In the genomic region with DNA sequence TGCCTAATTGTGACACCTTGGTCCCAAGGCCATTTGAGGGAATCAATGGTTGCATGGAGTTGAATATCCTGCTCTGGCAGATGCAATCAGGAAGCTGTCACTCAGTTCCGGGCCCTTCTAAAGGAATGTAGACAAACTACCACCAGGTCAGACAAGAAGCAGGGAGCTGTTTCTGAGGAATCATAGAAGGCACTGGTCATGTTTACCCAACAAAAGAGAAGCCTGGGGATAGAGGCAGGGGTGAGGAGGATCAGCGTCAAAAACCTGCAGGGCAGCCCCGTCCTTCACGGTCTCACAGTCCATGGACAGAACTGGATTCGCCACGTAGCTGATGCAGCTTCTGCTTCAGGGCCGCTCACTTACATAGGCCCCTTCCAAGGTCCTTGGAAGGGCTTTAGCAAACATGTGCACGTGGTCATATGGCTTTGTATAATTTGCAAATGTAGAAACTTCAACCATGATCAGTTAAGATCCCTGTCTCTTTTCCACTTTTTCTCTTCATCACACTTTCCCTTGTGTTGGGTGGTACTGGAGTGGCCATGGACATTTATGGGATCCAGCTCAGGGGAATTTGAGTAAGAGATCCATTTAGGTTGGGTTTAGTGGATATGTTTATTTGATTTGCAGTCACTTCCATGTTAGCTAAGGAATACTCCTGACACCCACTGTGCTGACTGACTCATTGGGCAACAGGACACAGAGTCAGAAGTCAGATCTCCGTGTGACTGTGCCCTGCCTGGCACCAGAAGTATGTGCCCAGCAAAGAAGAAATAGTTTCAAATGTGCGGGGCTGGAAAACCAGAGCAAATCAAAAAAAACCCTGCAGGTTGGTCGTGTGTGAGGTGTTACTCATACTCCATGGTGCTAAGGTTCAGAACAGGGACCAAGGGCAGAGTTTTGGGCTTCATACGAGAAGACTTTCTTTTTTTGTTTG, we compare ENCODE assay signal across 1 cellular context.
TF ChIP-seq lines count a peak whose summit lies in the region.

No MANE protein-coding gene starts in this region.

TF ChIP-seq in HepG2, 621 proteins besides CTCF, POLR2A, EP300 and RAD21 (continued from another document and continues in another):
- TF ChIP-seq, protein P1, sequence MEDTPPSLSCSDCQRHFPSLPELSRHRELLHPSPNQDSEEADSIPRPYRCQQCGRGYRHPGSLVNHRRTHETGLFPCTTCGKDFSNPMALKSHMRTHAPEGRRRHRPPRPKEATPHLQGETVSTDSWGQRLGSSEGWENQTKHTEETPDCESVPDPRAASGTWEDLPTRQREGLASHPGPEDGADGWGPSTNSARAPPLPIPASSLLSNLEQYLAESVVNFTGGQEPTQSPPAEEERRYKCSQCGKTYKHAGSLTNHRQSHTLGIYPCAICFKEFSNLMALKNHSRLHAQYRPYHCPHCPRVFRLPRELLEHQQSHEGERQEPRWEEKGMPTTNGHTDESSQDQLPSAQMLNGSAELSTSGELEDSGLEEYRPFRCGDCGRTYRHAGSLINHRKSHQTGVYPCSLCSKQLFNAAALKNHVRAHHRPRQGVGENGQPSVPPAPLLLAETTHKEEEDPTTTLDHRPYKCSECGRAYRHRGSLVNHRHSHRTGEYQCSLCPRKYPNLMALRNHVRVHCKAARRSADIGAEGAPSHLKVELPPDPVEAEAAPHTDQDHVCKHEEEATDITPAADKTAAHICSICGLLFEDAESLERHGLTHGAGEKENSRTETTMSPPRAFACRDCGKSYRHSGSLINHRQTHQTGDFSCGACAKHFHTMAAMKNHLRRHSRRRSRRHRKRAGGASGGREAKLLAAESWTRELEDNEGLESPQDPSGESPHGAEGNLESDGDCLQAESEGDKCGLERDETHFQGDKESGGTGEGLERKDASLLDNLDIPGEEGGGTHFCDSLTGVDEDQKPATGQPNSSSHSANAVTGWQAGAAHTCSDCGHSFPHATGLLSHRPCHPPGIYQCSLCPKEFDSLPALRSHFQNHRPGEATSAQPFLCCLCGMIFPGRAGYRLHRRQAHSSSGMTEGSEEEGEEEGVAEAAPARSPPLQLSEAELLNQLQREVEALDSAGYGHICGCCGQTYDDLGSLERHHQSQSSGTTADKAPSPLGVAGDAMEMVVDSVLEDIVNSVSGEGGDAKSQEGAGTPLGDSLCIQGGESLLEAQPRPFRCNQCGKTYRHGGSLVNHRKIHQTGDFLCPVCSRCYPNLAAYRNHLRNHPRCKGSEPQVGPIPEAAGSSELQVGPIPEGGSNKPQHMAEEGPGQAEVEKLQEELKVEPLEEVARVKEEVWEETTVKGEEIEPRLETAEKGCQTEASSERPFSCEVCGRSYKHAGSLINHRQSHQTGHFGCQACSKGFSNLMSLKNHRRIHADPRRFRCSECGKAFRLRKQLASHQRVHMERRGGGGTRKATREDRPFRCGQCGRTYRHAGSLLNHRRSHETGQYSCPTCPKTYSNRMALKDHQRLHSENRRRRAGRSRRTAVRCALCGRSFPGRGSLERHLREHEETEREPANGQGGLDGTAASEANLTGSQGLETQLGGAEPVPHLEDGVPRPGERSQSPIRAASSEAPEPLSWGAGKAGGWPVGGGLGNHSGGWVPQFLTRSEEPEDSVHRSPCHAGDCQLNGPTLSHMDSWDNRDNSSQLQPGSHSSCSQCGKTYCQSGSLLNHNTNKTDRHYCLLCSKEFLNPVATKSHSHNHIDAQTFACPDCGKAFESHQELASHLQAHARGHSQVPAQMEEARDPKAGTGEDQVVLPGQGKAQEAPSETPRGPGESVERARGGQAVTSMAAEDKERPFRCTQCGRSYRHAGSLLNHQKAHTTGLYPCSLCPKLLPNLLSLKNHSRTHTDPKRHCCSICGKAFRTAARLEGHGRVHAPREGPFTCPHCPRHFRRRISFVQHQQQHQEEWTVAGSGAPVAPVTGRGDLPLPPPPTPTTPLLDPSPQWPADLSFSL (CRISPR knock-in tag; IDR thresholded peaks at IDR 0.05) = no peak
- no peak for TF ChIP-seq ZNF431 (CRISPR knock-in tag; IDR thresholded peaks at IDR 0.05; ENCODE audit: borderline replicate concordance, low read depth)
- no peak for TF ChIP-seq ZNF530 (CRISPR knock-in tag; IDR thresholded peaks at IDR 0.05; ENCODE audit: low read depth)
- no peak for TF ChIP-seq ZNF746 (CRISPR knock-in tag; IDR thresholded peaks at IDR 0.05)
- TF ChIP-seq BORCS8-MEF2B (CRISPR knock-in tag; IDR thresholded peaks at IDR 0.05) = 0 out of 2 replicates have a peak, but pooled peaks have one; percentile 4
- TF ChIP-seq JDP2 (CRISPR knock-in tag; IDR thresholded peaks at IDR 0.05; ENCODE audit: borderline replicate concordance) = no peak
- TF ChIP-seq MAZ (IDR thresholded peaks at IDR 0.05; ENCODE audit: borderline replicate concordance, low read depth, low read length) = no peak
- no peak for TF ChIP-seq MAZ (CRISPR knock-in tag; IDR thresholded peaks at IDR 0.05; ENCODE audit: low read depth)
- TF ChIP-seq CBX1 (IDR thresholded peaks at IDR 0.05; ENCODE audit: low read depth) = no peak
- TF ChIP-seq CEBPB (IDR thresholded peaks at IDR 0.05; ENCODE audit: borderline replicate concordance, low read depth, low read length) = 0 out of 2 replicates have a peak, but pooled peaks have one; percentile 8
- TF ChIP-seq ZBTB3 (CRISPR knock-in tag; IDR thresholded peaks at IDR 0.05; ENCODE audit: borderline replicate concordance, low read depth) = no peak
- TF ChIP-seq, protein P2, sequence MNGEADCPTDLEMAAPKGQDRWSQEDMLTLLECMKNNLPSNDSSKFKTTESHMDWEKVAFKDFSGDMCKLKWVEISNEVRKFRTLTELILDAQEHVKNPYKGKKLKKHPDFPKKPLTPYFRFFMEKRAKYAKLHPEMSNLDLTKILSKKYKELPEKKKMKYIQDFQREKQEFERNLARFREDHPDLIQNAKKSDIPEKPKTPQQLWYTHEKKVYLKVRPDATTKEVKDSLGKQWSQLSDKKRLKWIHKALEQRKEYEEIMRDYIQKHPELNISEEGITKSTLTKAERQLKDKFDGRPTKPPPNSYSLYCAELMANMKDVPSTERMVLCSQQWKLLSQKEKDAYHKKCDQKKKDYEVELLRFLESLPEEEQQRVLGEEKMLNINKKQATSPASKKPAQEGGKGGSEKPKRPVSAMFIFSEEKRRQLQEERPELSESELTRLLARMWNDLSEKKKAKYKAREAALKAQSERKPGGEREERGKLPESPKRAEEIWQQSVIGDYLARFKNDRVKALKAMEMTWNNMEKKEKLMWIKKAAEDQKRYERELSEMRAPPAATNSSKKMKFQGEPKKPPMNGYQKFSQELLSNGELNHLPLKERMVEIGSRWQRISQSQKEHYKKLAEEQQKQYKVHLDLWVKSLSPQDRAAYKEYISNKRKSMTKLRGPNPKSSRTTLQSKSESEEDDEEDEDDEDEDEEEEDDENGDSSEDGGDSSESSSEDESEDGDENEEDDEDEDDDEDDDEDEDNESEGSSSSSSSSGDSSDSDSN (CRISPR knock-in tag; IDR thresholded peaks at IDR 0.05) = no peak
- no peak for TF ChIP-seq ZNF747 (CRISPR knock-in tag; IDR thresholded peaks at IDR 0.05; ENCODE audit: borderline replicate concordance)
- TF ChIP-seq ZNF572 (CRISPR knock-in tag; IDR thresholded peaks at IDR 0.05) = no peak
- peak; percentile 48; the same call in 1 of the 2 replicates for TF ChIP-seq KDM6A (CRISPR knock-in tag; IDR thresholded peaks at IDR 0.05; ENCODE audit: low read depth)
- peak; percentile 56; the same call in 1 of the 2 replicates for TF ChIP-seq TBX2 (CRISPR knock-in tag; IDR thresholded peaks at IDR 0.05; ENCODE audit: borderline replicate concordance)
- TF ChIP-seq, protein P3, sequence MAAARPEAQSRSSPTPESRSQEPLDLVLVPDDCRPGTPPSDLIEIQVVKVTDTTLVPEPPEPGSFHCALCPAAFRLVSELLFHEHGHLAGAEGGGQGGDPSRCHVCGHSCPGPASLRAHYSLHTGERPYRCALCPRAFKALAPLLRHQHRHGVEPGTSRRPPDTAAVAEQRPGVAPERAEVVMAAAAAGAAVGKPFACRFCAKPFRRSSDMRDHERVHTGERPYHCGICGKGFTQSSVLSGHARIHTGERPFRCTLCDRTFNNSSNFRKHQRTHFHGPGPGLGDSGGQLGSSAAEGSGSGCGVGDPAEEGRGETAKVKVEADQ (CRISPR knock-in tag; IDR thresholded peaks at IDR 0.05; ENCODE audit: borderline replicate concordance) = no peak
- no peak for TF ChIP-seq PHF8 (CRISPR knock-in tag; IDR thresholded peaks at IDR 0.05)
- no peak for TF ChIP-seq WIZ (CRISPR knock-in tag; IDR thresholded peaks at IDR 0.05)
- no peak for TF ChIP-seq ZNF816 (CRISPR knock-in tag; IDR thresholded peaks at IDR 0.05; ENCODE audit: borderline replicate concordance)
- TF ChIP-seq FOXC1 (CRISPR knock-in tag; IDR thresholded peaks at IDR 0.05; ENCODE audit: borderline replicate concordance) = no peak
- TF ChIP-seq ZNF768 (CRISPR knock-in tag; IDR thresholded peaks at IDR 0.05) = no peak
- no peak for TF ChIP-seq ZNF615 (CRISPR knock-in tag; IDR thresholded peaks at IDR 0.05; ENCODE audit: borderline replicate concordance)
- no peak for TF ChIP-seq FOXA1 (IDR thresholded peaks at IDR 0.05)
- TF ChIP-seq FOXA1 (CRISPR knock-in tag; IDR thresholded peaks at IDR 0.05) = peak; percentile 8; the same call in 1 of the 2 replicates
- TF ChIP-seq HHEX (CRISPR knock-in tag; IDR thresholded peaks at IDR 0.05) = 0 out of 2 replicates have a peak, but pooled peaks have one; percentile 20
- TF ChIP-seq, protein P4, sequence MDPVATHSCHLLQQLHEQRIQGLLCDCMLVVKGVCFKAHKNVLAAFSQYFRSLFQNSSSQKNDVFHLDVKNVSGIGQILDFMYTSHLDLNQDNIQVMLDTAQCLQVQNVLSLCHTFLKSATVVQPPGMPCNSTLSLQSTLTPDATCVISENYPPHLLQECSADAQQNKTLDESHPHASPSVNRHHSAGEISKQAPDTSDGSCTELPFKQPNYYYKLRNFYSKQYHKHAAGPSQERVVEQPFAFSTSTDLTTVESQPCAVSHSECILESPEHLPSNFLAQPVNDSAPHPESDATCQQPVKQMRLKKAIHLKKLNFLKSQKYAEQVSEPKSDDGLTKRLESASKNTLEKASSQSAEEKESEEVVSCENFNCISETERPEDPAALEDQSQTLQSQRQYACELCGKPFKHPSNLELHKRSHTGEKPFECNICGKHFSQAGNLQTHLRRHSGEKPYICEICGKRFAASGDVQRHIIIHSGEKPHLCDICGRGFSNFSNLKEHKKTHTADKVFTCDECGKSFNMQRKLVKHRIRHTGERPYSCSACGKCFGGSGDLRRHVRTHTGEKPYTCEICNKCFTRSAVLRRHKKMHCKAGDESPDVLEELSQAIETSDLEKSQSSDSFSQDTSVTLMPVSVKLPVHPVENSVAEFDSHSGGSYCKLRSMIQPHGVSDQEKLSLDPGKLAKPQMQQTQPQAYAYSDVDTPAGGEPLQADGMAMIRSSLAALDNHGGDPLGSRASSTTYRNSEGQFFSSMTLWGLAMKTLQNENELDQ (CRISPR knock-in tag; IDR thresholded peaks at IDR 0.05; ENCODE audit: borderline replicate concordance) = no peak
- TF ChIP-seq ZKSCAN8 (CRISPR knock-in tag; IDR thresholded peaks at IDR 0.05; ENCODE audit: borderline replicate concordance) = no peak
- TF ChIP-seq, protein P5, sequence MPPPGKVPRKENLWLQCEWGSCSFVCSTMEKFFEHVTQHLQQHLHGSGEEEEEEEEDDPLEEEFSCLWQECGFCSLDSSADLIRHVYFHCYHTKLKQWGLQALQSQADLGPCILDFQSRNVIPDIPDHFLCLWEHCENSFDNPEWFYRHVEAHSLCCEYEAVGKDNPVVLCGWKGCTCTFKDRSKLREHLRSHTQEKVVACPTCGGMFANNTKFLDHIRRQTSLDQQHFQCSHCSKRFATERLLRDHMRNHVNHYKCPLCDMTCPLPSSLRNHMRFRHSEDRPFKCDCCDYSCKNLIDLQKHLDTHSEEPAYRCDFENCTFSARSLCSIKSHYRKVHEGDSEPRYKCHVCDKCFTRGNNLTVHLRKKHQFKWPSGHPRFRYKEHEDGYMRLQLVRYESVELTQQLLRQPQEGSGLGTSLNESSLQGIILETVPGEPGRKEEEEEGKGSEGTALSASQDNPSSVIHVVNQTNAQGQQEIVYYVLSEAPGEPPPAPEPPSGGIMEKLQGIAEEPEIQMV (CRISPR knock-in tag; IDR thresholded peaks at IDR 0.05; ENCODE audit: low read depth) = no peak
- TF ChIP-seq, protein P6, sequence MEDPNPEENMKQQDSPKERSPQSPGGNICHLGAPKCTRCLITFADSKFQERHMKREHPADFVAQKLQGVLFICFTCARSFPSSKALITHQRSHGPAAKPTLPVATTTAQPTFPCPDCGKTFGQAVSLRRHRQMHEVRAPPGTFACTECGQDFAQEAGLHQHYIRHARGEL (CRISPR knock-in tag; IDR thresholded peaks at IDR 0.05) = no peak
- TF ChIP-seq ZNF296 (CRISPR knock-in tag; conservative IDR thresholded peaks at IDR 0.05) = no peak
- TF ChIP-seq GLI4 (CRISPR knock-in tag; IDR thresholded peaks at IDR 0.05; ENCODE audit: borderline replicate concordance) = no peak
- TF ChIP-seq, protein P7, sequence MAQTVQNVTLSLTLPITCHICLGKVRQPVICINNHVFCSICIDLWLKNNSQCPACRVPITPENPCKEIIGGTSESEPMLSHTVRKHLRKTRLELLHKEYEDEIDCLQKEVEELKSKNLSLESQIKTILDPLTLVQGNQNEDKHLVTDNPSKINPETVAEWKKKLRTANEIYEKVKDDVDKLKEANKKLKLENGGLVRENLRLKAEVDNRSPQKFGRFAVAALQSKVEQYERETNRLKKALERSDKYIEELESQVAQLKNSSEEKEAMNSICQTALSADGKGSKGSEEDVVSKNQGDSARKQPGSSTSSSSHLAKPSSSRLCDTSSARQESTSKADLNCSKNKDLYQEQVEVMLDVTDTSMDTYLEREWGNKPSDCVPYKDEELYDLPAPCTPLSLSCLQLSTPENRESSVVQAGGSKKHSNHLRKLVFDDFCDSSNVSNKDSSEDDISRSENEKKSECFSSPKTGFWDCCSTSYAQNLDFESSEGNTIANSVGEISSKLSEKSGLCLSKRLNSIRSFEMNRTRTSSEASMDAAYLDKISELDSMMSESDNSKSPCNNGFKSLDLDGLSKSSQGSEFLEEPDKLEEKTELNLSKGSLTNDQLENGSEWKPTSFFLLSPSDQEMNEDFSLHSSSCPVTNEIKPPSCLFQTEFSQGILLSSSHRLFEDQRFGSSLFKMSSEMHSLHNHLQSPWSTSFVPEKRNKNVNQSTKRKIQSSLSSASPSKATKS (CRISPR knock-in tag; IDR thresholded peaks at IDR 0.05) = no peak
- no peak for TF ChIP-seq ZNF878 (CRISPR knock-in tag; IDR thresholded peaks at IDR 0.05)
- TF ChIP-seq HOXA7 (CRISPR knock-in tag; IDR thresholded peaks at IDR 0.05) = no peak
- TF ChIP-seq, protein P8, sequence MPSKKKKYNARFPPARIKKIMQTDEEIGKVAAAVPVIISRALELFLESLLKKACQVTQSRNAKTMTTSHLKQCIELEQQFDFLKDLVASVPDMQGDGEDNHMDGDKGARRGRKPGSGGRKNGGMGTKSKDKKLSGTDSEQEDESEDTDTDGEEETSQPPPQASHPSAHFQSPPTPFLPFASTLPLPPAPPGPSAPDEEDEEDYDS (CRISPR knock-in tag; IDR thresholded peaks at IDR 0.05) = no peak
- TF ChIP-seq, protein P9, sequence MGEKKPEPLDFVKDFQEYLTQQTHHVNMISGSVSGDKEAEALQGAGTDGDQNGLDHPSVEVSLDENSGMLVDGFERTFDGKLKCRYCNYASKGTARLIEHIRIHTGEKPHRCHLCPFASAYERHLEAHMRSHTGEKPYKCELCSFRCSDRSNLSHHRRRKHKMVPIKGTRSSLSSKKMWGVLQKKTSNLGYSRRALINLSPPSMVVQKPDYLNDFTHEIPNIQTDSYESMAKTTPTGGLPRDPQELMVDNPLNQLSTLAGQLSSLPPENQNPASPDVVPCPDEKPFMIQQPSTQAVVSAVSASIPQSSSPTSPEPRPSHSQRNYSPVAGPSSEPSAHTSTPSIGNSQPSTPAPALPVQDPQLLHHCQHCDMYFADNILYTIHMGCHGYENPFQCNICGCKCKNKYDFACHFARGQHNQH (CRISPR knock-in tag; IDR thresholded peaks at IDR 0.05) = no peak
